2 cellular contexts compared by ENCODE assay signal in the genomic region with DNA sequence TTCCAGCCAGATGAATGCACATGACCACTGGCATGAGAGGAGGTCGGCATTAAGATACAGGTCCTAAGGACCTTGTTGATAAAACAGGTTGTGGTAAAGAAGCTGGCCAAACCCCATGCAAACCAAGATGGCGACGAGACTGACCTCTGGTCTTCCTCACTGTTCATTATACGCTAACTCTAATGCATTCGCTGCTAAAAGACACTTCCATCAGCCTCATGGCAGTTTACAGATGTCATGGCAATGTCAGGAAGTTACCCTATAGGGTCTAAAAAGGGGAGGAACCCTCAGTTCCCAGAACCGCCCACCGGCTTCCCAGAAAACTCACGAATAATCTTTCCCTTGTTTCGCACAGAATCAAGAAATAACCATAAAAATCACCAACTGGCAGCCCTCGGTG.
TF ChIP-seq lines count a peak whose summit lies in the region.

No MANE protein-coding gene starts in this region.

TF ChIP-seq in HCT116, 20 proteins besides CTCF, POLR2A, EP300 and RAD21 (continued from another document):
- TF ChIP-seq, protein P1, sequence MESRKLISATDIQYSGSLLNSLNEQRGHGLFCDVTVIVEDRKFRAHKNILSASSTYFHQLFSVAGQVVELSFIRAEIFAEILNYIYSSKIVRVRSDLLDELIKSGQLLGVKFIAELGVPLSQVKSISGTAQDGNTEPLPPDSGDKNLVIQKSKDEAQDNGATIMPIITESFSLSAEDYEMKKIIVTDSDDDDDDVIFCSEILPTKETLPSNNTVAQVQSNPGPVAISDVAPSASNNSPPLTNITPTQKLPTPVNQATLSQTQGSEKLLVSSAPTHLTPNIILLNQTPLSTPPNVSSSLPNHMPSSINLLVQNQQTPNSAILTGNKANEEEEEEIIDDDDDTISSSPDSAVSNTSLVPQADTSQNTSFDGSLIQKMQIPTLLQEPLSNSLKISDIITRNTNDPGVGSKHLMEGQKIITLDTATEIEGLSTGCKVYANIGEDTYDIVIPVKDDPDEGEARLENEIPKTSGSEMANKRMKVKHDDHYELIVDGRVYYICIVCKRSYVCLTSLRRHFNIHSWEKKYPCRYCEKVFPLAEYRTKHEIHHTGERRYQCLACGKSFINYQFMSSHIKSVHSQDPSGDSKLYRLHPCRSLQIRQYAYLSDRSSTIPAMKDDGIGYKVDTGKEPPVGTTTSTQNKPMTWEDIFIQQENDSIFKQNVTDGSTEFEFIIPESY (IDR thresholded peaks at IDR 0.05; ENCODE audit: extremely low read depth, insufficient replicate concordance, low read length), result no peak
- TF ChIP-seq MAX (IDR thresholded peaks at IDR 0.05) (no peak), SIN3A (IDR thresholded peaks at IDR 0.05; ENCODE audit: low read depth) (no peak)

TF ChIP-seq in liver, 16 proteins besides CTCF, POLR2A, EP300 and RAD21:
- TF ChIP-seq, protein P2, sequence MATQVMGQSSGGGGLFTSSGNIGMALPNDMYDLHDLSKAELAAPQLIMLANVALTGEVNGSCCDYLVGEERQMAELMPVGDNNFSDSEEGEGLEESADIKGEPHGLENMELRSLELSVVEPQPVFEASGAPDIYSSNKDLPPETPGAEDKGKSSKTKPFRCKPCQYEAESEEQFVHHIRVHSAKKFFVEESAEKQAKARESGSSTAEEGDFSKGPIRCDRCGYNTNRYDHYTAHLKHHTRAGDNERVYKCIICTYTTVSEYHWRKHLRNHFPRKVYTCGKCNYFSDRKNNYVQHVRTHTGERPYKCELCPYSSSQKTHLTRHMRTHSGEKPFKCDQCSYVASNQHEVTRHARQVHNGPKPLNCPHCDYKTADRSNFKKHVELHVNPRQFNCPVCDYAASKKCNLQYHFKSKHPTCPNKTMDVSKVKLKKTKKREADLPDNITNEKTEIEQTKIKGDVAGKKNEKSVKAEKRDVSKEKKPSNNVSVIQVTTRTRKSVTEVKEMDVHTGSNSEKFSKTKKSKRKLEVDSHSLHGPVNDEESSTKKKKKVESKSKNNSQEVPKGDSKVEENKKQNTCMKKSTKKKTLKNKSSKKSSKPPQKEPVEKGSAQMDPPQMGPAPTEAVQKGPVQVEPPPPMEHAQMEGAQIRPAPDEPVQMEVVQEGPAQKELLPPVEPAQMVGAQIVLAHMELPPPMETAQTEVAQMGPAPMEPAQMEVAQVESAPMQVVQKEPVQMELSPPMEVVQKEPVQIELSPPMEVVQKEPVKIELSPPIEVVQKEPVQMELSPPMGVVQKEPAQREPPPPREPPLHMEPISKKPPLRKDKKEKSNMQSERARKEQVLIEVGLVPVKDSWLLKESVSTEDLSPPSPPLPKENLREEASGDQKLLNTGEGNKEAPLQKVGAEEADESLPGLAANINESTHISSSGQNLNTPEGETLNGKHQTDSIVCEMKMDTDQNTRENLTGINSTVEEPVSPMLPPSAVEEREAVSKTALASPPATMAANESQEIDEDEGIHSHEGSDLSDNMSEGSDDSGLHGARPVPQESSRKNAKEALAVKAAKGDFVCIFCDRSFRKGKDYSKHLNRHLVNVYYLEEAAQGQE (IDR thresholded peaks at IDR 0.05), result no peak
- TF ChIP-seq TAF1 (conservative IDR thresholded peaks at IDR 0.05) (no peak), YY1 (IDR thresholded peaks at IDR 0.05) (no peak), EGR1 (IDR thresholded peaks at IDR 0.05; ENCODE audit: low read depth in 2 of 2) (no peak), SP1 (IDR thresholded peaks at IDR 0.05) (no peak), GABPA (IDR thresholded peaks at IDR 0.05 in 1 of 2, conservative IDR thresholded peaks at IDR 0.05 in 1 of 2) (no peak), RXRA (IDR thresholded peaks at IDR 0.05) (no peak), FOXA1 (IDR thresholded peaks at IDR 0.05) (no peak), FOXA2 (IDR thresholded peaks at IDR 0.05) (no peak), JUND (IDR thresholded peaks at IDR 0.05) (no peak), MAX (IDR thresholded peaks at IDR 0.05) (no peak), HNF4A (conservative IDR thresholded peaks at IDR 0.05) (no peak), NR2F2 (IDR thresholded peaks at IDR 0.05) (no peak), HNF4G (IDR thresholded peaks at IDR 0.05) (no peak)
- TF ChIP-seq, protein P3, sequence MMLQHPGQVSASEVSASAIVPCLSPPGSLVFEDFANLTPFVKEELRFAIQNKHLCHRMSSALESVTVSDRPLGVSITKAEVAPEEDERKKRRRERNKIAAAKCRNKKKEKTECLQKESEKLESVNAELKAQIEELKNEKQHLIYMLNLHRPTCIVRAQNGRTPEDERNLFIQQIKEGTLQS (IDR thresholded peaks at IDR 0.05), result no peak
- TF ChIP-seq, protein P1 (IDR thresholded peaks at IDR 0.05), result no peak
TF ChIP-seq in liver: peak in this region for 0.
